In genomic region chr11:77400775-77401469, GRCh38 we compare ENCODE assay signal across 1 cellular context.
TF ChIP-seq lines count a peak whose summit lies in the region.

No MANE protein-coding gene starts in this region.

TF ChIP-seq in H1, 55 proteins besides CTCF, POLR2A, EP300 and RAD21:
- no peak for TF ChIP-seq CHD7 (IDR thresholded peaks at IDR 0.05; ENCODE audit: insufficient replicate concordance, low read length)
- no peak for TF ChIP-seq TEAD4 (IDR thresholded peaks at IDR 0.05; ENCODE audit: low read depth, low read length)
- no peak for TF ChIP-seq TBP (IDR thresholded peaks at IDR 0.05; ENCODE audit: low read depth, low read length)
- no peak for TF ChIP-seq RFX5 (IDR thresholded peaks at IDR 0.05; ENCODE audit: borderline replicate concordance, low read depth, low read length)
- no peak for TF ChIP-seq JUN (IDR thresholded peaks at IDR 0.05; ENCODE audit: low read depth, low read length)
